ENCODE assay signal across 8 cellular contexts in genomic region chr12:70835948-70836347, GRCh38.
"Had no signal": no experiment of that assay in that cellular context is flagged by ENCODE, and none has a peak within 500 bp of the region (broad histone marks: within the 10 kb centered on the region; RNA-seq: fewer than 3 reads in every experiment).

No MANE protein-coding gene starts in this region.

- H3K4me2 ChIP-seq: GM23338 had no signal

- DNase-seq: H9, HCEC 1CT, HFFc6, KG1 had no signal

- ATAC-seq: GM23338 had no signal

- H2AFZ ChIP-seq: GM23338 had no signal

- FAIRE-seq: H1, H54, HTR-8/SVneo had no signal

- H3K4me3 ChIP-seq: GM23338 had no signal
